34 cellular contexts compared by ENCODE assay signal in the genomic region with DNA sequence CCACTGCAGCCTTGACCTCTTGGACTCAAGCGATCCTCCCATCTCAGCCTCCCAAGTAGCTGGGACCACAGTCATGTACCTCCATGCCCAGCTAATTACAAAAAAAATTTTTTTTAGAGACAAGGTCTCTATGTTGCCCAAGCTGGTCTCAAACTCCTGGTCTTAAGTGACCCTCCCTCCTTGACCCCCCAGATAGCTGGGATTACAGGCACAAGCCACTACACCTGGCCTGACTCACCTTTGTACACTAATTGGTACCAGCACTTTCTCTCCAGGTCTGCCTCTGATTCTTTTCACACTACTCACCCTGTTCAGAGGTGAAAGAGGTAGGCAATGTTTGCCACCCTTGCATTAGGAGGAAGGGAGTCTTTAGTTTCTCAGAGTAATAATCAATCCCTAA. TPM values are rescaled to one million over a fixed set of nuclear protein-coding genes. Genes with fewer than 3 reads are reported as not detected.
"Had no signal": no experiment of that assay in that cellular context is flagged by ENCODE, and none has a peak within 500 bp of the region (broad histone marks: within the 10 kb centered on the region; RNA-seq: fewer than 3 reads in every experiment).

No MANE protein-coding gene starts in this region.

- H3K4me3 ChIP-seq: adrenal gland, body of pancreas, breast epithelium had no signal

- H3K4me1 Mint-ChIP-seq: activated B cell treated with CpG ODN at 0.5 μM for 24 hours; activated CD4-positive, alpha-beta T cell treated with anti-CD3 and anti-CD28 coated beads, Interleukin-2, amount 10 ng/mL, durations not matched to agents 24 days and 14 days; activated naive CD4-positive, alpha-beta T cell treated with anti-CD3 and anti-CD28 coated beads, Interleukin-2, amount 10 ng/mL, durations not matched to agents 7 days and 5 days; activated naive CD8-positive, alpha-beta T cell treated with anti-CD3 and anti-CD28 coated beads for 36 hours had no signal

- H3K36me3 Mint-ChIP-seq: activated naive CD4-positive, alpha-beta T cell treated with anti-CD3 and anti-CD28 coated beads, Interleukin-2, amount 10 ng/mL, durations not matched to agents 7 days and 5 days; activated naive CD4-positive, alpha-beta T cell treated with anti-CD3 and anti-CD28 coated beads, Interleukin-2, amount 50 U/mL, for 72 hours; activated naive CD8-positive, alpha-beta T cell treated with anti-CD3 and anti-CD28 coated beads for 36 hours had no signal

- DNase-seq: activated B cell treated with CpG ODN at 0.5 μM for 24 hours; activated CD4-positive, alpha-beta memory T cell treated with anti-CD3 and anti-CD28 coated beads for 36 hours; activated CD4-positive, alpha-beta T cell treated with anti-CD3 and anti-CD28 coated beads for 4 hours; activated CD4-positive, alpha-beta T cell treated with anti-CD3 and anti-CD28 coated beads, Interleukin-2, amount 10 ng/mL, durations not matched to agents 24 days and 14 days; activated CD4-positive, alpha-beta T cell treated with anti-CD3 and anti-CD28 coated beads, Interleukin-2, amount 50 U/mL, for 1 hour; activated CD4-positive, alpha-beta T cell treated with anti-CD3 and anti-CD28 coated beads, Interleukin-2, amount 50 U/mL, for 4 hours; activated CD4-positive, CD25-positive, alpha-beta regulatory T cell treated with anti-CD3 and anti-CD28 coated beads, Interleukin-2, amount 50 U/mL, for 72 hours; activated CD8-positive, alpha-beta memory T cell treated with anti-CD3 and anti-CD28 coated beads, Interleukin-2, amount 50 U/mL, for 4 hours; activated CD8-positive, alpha-beta T cell treated with anti-CD3 and anti-CD28 coated beads for 36 hours; activated effector memory CD4-positive, alpha-beta T cell treated with anti-CD3 and anti-CD28 coated beads, Interleukin-2, amount 50 U/mL, for 16 hours; activated gamma-delta T cell treated with Interleukin-2 at 50 U/mL for 16 hours; activated naive CD4-positive, alpha-beta T cell; activated naive CD4-positive, alpha-beta T cell treated with anti-CD3 and anti-CD28 coated beads, Interleukin-2, amount 10 ng/mL, durations not matched to agents 7 days and 5 days; activated naive CD8-positive, alpha-beta T cell treated with anti-CD3 and anti-CD28 coated beads for 36 hours; activated T-cell treated with anti-CD3 and anti-CD28 coated beads for 4 hours; activated T-cell treated with anti-CD3 and anti-CD28 coated beads, Interleukin-2, amount 50 U/mL, for 1 hour; activated T-cell treated with anti-CD3 and anti-CD28 coated beads, Interleukin-2, amount 50 U/mL, for 48 hours; adrenal gland; amniotic stem cell; aorta; body of pancreas; brain microvascular endothelial cell; central memory CD4-positive, alpha-beta T cell; T-helper 1 cell; T-helper 2 cell; T-helper 9 cell had no signal

- H3K9me3 ChIP-seq: breast epithelium had no signal

- H3K4me1 ChIP-seq: adrenal gland, breast epithelium had no signal

- H3K27me3 Mint-ChIP-seq: activated B cell treated with CpG ODN at 0.5 μM for 24 hours; activated CD4-positive, alpha-beta memory T cell treated with anti-CD3 and anti-CD28 coated beads for 36 hours; activated naive CD8-positive, alpha-beta T cell treated with anti-CD3 and anti-CD28 coated beads for 36 hours had no signal

- H3K27me3 ChIP-seq: adrenal gland, body of pancreas, brain microvascular endothelial cell, breast epithelium had no signal

- ATAC-seq: activated CD8-positive, alpha-beta T cell treated with anti-CD3 and anti-CD28 coated beads for 36 hours; activated naive CD4-positive, alpha-beta T cell treated with anti-CD3 and anti-CD28 coated beads, Interleukin-2, amount 50 U/mL, for 72 hours; body of pancreas had no signal

- H3K36me3 ChIP-seq: adrenal gland, brain microvascular endothelial cell, breast epithelium had no signal

- H3K27ac ChIP-seq: adrenal gland, body of pancreas, brain microvascular endothelial cell, breast epithelium, VCaP had no signal

- H3K27ac Mint-ChIP-seq: activated B cell treated with CpG ODN at 0.5 μM for 24 hours; activated CD4-positive, alpha-beta memory T cell treated with anti-CD3 and anti-CD28 coated beads for 36 hours; activated CD4-positive, alpha-beta T cell treated with anti-CD3 and anti-CD28 coated beads, Interleukin-2, amount 10 ng/mL, durations not matched to agents 24 days and 14 days; activated CD8-positive, alpha-beta T cell treated with anti-CD3 and anti-CD28 coated beads for 36 hours; activated naive CD4-positive, alpha-beta T cell treated with anti-CD3 and anti-CD28 coated beads, Interleukin-2, amount 10 ng/mL, durations not matched to agents 7 days and 5 days; activated naive CD8-positive, alpha-beta T cell treated with anti-CD3 and anti-CD28 coated beads for 36 hours; T-helper 1 cell treated with Interleukin-12 subunit alpha and Interleukin-12 subunit beta and Interleukin-4 antibody, amounts not matched to agents 30 μg/mL and 1 μg/mL, for 36 hours; T-helper 2 cell treated with Interferon-gamma antibody and Interleukin-4, amounts not matched to agents 5 μg/mL and 100 μg/mL, for 36 hours had no signal

- H3K9me3 Mint-ChIP-seq: activated B cell treated with CpG ODN at 0.5 μM for 24 hours; activated CD4-positive, alpha-beta memory T cell treated with anti-CD3 and anti-CD28 coated beads for 36 hours; activated CD4-positive, alpha-beta T cell treated with anti-CD3 and anti-CD28 coated beads, Interleukin-2, amount 10 ng/mL, durations not matched to agents 24 days and 14 days; activated naive CD4-positive, alpha-beta T cell treated with anti-CD3 and anti-CD28 coated beads, Interleukin-2, amount 50 U/mL, for 72 hours; T-helper 1 cell treated with Interleukin-12 subunit alpha and Interleukin-12 subunit beta and Interleukin-4 antibody, amounts not matched to agents 30 μg/mL and 1 μg/mL, for 36 hours had no signal

- H3K4me3 Mint-ChIP-seq: activated B cell treated with CpG ODN at 0.5 μM for 24 hours; activated CD4-positive, alpha-beta memory T cell treated with anti-CD3 and anti-CD28 coated beads for 36 hours; activated CD4-positive, alpha-beta T cell treated with anti-CD3 and anti-CD28 coated beads, Interleukin-2, amount 10 ng/mL, durations not matched to agents 24 days and 14 days; activated CD8-positive, alpha-beta T cell treated with anti-CD3 and anti-CD28 coated beads for 36 hours; activated naive CD4-positive, alpha-beta T cell treated with anti-CD3 and anti-CD28 coated beads, Interleukin-2, amount 10 ng/mL, durations not matched to agents 7 days and 5 days; activated naive CD8-positive, alpha-beta T cell treated with anti-CD3 and anti-CD28 coated beads for 36 hours; T-helper 1 cell treated with Interleukin-12 subunit alpha and Interleukin-12 subunit beta and Interleukin-4 antibody, amounts not matched to agents 30 μg/mL and 1 μg/mL, for 36 hours; T-helper 2 cell treated with Interferon-gamma antibody and Interleukin-4, amounts not matched to agents 5 μg/mL and 100 μg/mL, for 36 hours had no signal

RNA-seq across cellular contexts. Expression of a gene that starts 18.7 kb away (rescaled TPM):
- total RNA-seq: activated B cell treated with CpG ODN at 0.5 μM for 24 hours; activated CD4-positive, alpha-beta memory T cell treated with anti-CD3 and anti-CD28 coated beads for 36 hours; activated CD4-positive, alpha-beta T cell treated with anti-CD3 and anti-CD28 coated beads, Interleukin-2, amount 10 ng/mL, durations not matched to agents 24 days and 14 days; activated CD8-positive, alpha-beta T cell treated with anti-CD3 and anti-CD28 coated beads for 36 hours; activated naive CD4-positive, alpha-beta T cell treated with anti-CD3 and anti-CD28 coated beads, Interleukin-2, amount 50 U/mL, for 72 hours; aorta; astrocyte; body of pancreas; breast epithelium; cardiac septum; cerebellum had no signal
- polyA plus RNA-seq: aorta had no signal
